Comparison of ENCODE assay signal across 8 cellular contexts in genomic region chr3:129313415-129313982, GRCh38. TPM values are rescaled to one million over a fixed set of nuclear protein-coding genes. Genes with fewer than 3 reads are reported as not detected.
DNase-seq lines count a peak whose midpoint lies in the region; ATAC-seq and TF ChIP-seq lines count a peak whose summit lies in the region.

No MANE protein-coding gene starts in this region.

- TF ChIP-seq EP300 in upper lobe of left lung (IDR thresholded peaks at IDR 0.05): no peak

- H3K4me3 ChIP-seq in left ventricle myocardium inferior (peak overlapping the region; percentile 97), upper lobe of left lung (peak overlapping the region in 1 of 4 donors; percentile 95)

- H3K36me3 ChIP-seq in left ventricle myocardium inferior (no peaks in the 10 kb centered on the region), upper lobe of left lung (no peaks in the 10 kb centered on the region)

- no peaks in the 10 kb centered on the region for H3K9me3 ChIP-seq in left ventricle myocardium inferior (replicated peaks)
- no peaks in the 10 kb centered on the region for H3K9me3 ChIP-seq in upper lobe of left lung

- H3K27ac ChIP-seq in left ventricle myocardium inferior (replicated peaks) (peak overlapping the region; percentile 96), upper lobe of left lung (peak overlapping the region; percentile 90 to 95 (median 92))

- TF ChIP-seq CTCF in left ventricle myocardium inferior (IDR thresholded peaks at IDR 0.05; ENCODE audit: borderline replicate concordance) (no peak), upper lobe of left lung (IDR thresholded peaks at IDR 0.05) (no peak)

- intact Hi-C loops in left ventricle myocardium inferior (cut with micrococcal nuclease): no loop called here
- intact Hi-C loops in Right ventricle myocardium inferior (cut with DNase I): no loop called here

- DNase-seq in left ventricle myocardium inferior (no peak), Right ventricle myocardium inferior (ENCODE audit: missing footprints) (no peak), left lobe of liver (ENCODE audit: low spot score) (no peak), upper lobe of left lung (no peak), amygdala (lab: John Stamatoyannopoulos, UW) (no peak), NCI-H510A treated with DMSO at 0.1 percent for 48 hours (lab: John Stamatoyannopoulos, UW) (no peak), T1000 (lab: John Stamatoyannopoulos, UW) (no peak)
- DNase-seq in activated T-cell treated with anti-CD3 and anti-CD28 coated beads, Interleukin-2, amount 50 U/mL, for 48 hours: peak; percentile 41 to 43

- WGBS in upper lobe of left lung, 2 donors: 57% methylated on average over 1 of the region's 1 CpG; no CpG with 5 or more reads in 1 of the 2 donors

- H3K27me3 ChIP-seq in left ventricle myocardium inferior (ENCODE audit: low read depth): no peaks in the 10 kb centered on the region
- no peaks in the 10 kb centered on the region for H3K27me3 ChIP-seq in upper lobe of left lung

- peak in 1 of 4 donors; percentile 9 for TF ChIP-seq POLR2A in upper lobe of left lung (IDR thresholded peaks at IDR 0.05)

- ATAC-seq in Right ventricle myocardium inferior: no peak
- ATAC-seq in left lobe of liver: peak; percentile 3
- no peak for ATAC-seq in upper lobe of left lung (ENCODE audit: low FRiP score in 2 of 2)

- peaks cover 50% of the 10 kb centered on the region for H3K4me1 ChIP-seq in left ventricle myocardium inferior
- peaks cover 17 to 38% (median 29%) of the 10 kb centered on the region in 4 donors for H3K4me1 ChIP-seq in upper lobe of left lung

RNA-seq across cellular contexts. Expression of gene HMCES, which starts 34.8 kb away (rescaled TPM):
- 38.5 TPM for total RNA-seq in left ventricle myocardium inferior
- 42.3 TPM for total RNA-seq in Right ventricle myocardium inferior
- total RNA-seq in left lobe of liver: 19.1 TPM
- 10 to 100 TPM; 27.0 to 38.0 (median 31.1) TPM for total RNA-seq in upper lobe of left lung

Comparison
In these comparisons a context has a peak if more than half of its experiments do, and no peak if none do; other contexts are left out.
1. DNase-seq: peak in activated T-cell treated with anti-CD3 and anti-CD28 coated beads, Interleukin-2, amount 50 U/mL, for 48 hours (2 of 2); none in left ventricle myocardium inferior (single experiment), Right ventricle myocardium inferior (single experiment), left lobe of liver (single experiment), upper lobe of left lung (0 of 2), amygdala (0 of 56), NCI-H510A treated with DMSO at 0.1 percent for 48 hours (single experiment) and T1000 (single experiment).